8 cellular contexts compared by ENCODE assay signal in the genomic region with DNA sequence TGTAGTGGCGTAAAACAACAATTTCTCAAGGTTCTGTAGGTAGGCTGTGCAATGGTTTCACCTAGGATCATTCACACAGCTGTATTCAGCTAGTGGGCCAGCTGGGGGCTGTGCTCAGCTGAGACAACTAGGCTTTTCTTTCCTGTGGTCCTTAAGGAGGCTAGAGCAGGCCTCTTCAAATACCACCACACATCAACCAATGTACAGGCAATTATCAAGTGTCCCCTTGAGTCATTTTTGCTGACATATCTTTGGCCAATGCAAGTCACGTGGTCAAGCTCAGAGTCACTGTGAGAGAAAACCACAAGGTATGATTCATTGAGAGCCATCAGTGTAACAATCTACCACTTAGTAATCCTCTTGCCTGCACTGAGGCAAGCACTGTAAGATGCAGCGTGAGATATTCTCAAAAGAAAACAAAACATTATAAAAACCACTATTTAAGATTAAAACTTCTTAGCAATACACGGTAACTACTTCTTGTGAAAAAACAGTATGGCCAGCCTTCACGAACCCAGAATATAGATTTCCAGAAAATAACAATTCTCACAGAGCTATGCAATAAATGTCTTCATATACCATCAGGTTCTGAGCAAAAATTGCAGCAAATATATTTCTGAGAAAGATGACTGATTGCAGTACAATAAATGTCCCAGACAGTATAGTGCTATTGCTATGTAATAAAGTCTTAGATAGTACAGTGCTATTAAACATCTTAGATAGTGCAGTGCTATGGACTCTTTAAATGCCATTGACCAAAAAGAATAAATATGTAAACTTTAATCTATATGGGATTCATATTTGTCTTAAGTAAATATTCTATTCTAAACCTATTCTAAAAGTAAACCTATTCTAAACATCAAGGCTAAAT. TPM values are rescaled to one million over a fixed set of nuclear protein-coding genes. Genes with fewer than 3 reads are reported as not detected.
A peak's percentile ranks its signal among the peaks of the same experiment; 100 is the strongest.
DNase-seq lines count a peak whose midpoint lies in the region; ATAC-seq and TF ChIP-seq lines count a peak whose summit lies in the region.

No MANE protein-coding gene starts in this region.

- no peaks in the 10 kb centered on the region for H3K27me3 Mint-ChIP-seq in CD8-positive, alpha-beta T cell (ENCODE audit: low read depth)
- no peaks in the 10 kb centered on the region for H3K27me3 Mint-ChIP-seq in T-cell

- no peak overlapping the region for H3K27ac ChIP-seq in CD8-positive, alpha-beta T cell (ENCODE audit: low read depth, low read length)
- no peak overlapping the region for H3K27ac ChIP-seq in testis

- H3K36me3 ChIP-seq in CD8-positive, alpha-beta T cell (ENCODE audit: insufficient read depth, low read length): no peaks in the 10 kb centered on the region
- no peaks in the 10 kb centered on the region for H3K36me3 ChIP-seq in testis (ENCODE audit: low read depth, missing control alignments)

- no peak overlapping the region for H3K4me3 ChIP-seq in CD8-positive, alpha-beta T cell (ENCODE audit: low read depth, low read length)
- H3K4me3 ChIP-seq in testis: no peak overlapping the region

- H3K36me3 Mint-ChIP-seq in CD8-positive, alpha-beta T cell: peaks cover 16% of the 10 kb centered on the region
- peaks cover 17% of the 10 kb centered on the region for H3K36me3 Mint-ChIP-seq in T-cell

- CTCF ChIA-PET in CD8-positive, alpha-beta T cell (lab: Charles Lee): no interaction called here
- CTCF ChIA-PET in T-cell (lab: Charles Lee): interaction anchor here in 1 of 2 donors (1.3 kb wide), 1 partner anchor 969 kb away, joined by 4 read pairs; no protein-coding TSS in a partner anchor

- no peak for TF ChIP-seq POLR2A in testis (IDR thresholded peaks at IDR 0.05)

- intact Hi-C loops in CD8-positive, alpha-beta T cell (cut with DNase I, micrococcal nuclease): no loop called here
- intact Hi-C loops in testis (cut with DNase I; ENCODE audit: low total_unique reads): no loop called here

- no peak overlapping the region for H3K4me3 Mint-ChIP-seq in CD8-positive, alpha-beta T cell
- H3K4me3 Mint-ChIP-seq in T-cell: no peak overlapping the region

- 85 to 92% methylated on average over 5 of the region's 5 CpGs for WGBS in testis, 2 donors

- no peaks in the 10 kb centered on the region for H3K9me3 ChIP-seq in CD8-positive, alpha-beta T cell (ENCODE audit: low read length)
- H3K9me3 ChIP-seq in testis: no peaks in the 10 kb centered on the region

- POLR2A ChIA-PET in CD8-positive, alpha-beta T cell (lab: Charles Lee): no interaction called here
- POLR2A ChIA-PET in T-cell (lab: Charles Lee): no interaction called here

- no peaks in the 10 kb centered on the region for H3K9me3 Mint-ChIP-seq in CD8-positive, alpha-beta T cell
- no peaks in the 10 kb centered on the region for H3K9me3 Mint-ChIP-seq in T-cell

- H3K4me1 ChIP-seq in CD8-positive, alpha-beta T cell (ENCODE audit: insufficient read depth, low read length): no peaks in the 10 kb centered on the region
- no peaks in the 10 kb centered on the region for H3K4me1 ChIP-seq in testis

- H3K27me3 ChIP-seq in CD8-positive, alpha-beta T cell (ENCODE audit: insufficient read depth, low read length): no peaks in the 10 kb centered on the region
- no peaks in the 10 kb centered on the region for H3K27me3 ChIP-seq in testis

- no peak overlapping the region for H3K27ac Mint-ChIP-seq in CD8-positive, alpha-beta T cell
- peak overlapping the region; percentile 30 to 47 for H3K27ac Mint-ChIP-seq in T-cell

- ATAC-seq in CD8-positive, alpha-beta T cell: peak; percentile 85
- ATAC-seq in HG02973 (IDR thresholded peaks at IDR 0.05; ENCODE audit: unreplicated experiment) (peak; percentile 44), T-cell (replicated peaks in 1 of 4) (peak; percentile 57 to 94 (median 88)), GM19023 (IDR thresholded peaks at IDR 0.05; ENCODE audit: unreplicated experiment) (no peak)

- H3K4me1 Mint-ChIP-seq in CD8-positive, alpha-beta T cell (ENCODE audit: low read depth): peaks cover 13% of the 10 kb centered on the region
- H3K4me1 Mint-ChIP-seq in T-cell: peaks cover 9 to 20% (median 18%) of the 10 kb centered on the region in 3 donors

- no peak for TF ChIP-seq CTCF in CD8-positive, alpha-beta T cell (IDR thresholded peaks at IDR 0.05)
- no peak for TF ChIP-seq CTCF in testis (IDR thresholded peaks at IDR 0.05)

- peak in 5 of 7 experiments; percentile 9 to 53 (median 41) for DNase-seq in CD8-positive, alpha-beta T cell
- DNase-seq in T-cell: peak in 22 of 34 experiments; percentile 1 to 35 (median 10)
- DNase-seq in central memory CD4-positive, alpha-beta T cell: peak; percentile 2
- peak; percentile 44 for DNase-seq in stimulated activated CD4-positive, alpha-beta T cell treated with anti-CD3 and anti-CD28 coated beads, Interleukin-4, amount 100 ng/mL, for 24 hours
- DNase-seq in NCI-H2171 treated with DMSO at 0.1 percent for 48 hours (lab: John Stamatoyannopoulos, UW): no peak
- DNase-seq in testis: no peak

RNA-seq across cellular contexts. Expression of a gene that starts 55.3 kb away (rescaled TPM):
- total RNA-seq in CD8-positive, alpha-beta T cell: 1 to 10 TPM; 5.3 to 7.7 TPM
- total RNA-seq in T-cell: 10 to 100 TPM in 3 of 5 donors, 1 to 10 TPM in 2; 7.4 to 14.4 (median 11.5) TPM
- 10 to 100 TPM; 21.4 to 29.0 TPM for total RNA-seq in testis
- 24.0 TPM for polyA plus RNA-seq in testis (ENCODE audit: insufficient read depth, low read depth, low replicate concordance)

RNA-seq across cellular contexts. Expression of a gene that starts 55.7 kb away (rescaled TPM):
- 10 to 100 TPM; 11.1 to 13.6 TPM for total RNA-seq in CD8-positive, alpha-beta T cell
- total RNA-seq in T-cell (10 to 100 TPM; 11.4 to 16.6 (median 15.6) TPM), testis (10 to 100 TPM; 33.4 to 44.2 TPM)
- polyA plus RNA-seq in testis (ENCODE audit: insufficient read depth, low read depth, low replicate concordance): 35.1 TPM

Comparison
In these comparisons a context has a peak if more than half of its experiments do, and no peak if none do; other contexts are left out.
1. DNase-seq: peak in CD8-positive, alpha-beta T cell (5 of 7), T-cell (22 of 34), central memory CD4-positive, alpha-beta T cell (single experiment) and stimulated activated CD4-positive, alpha-beta T cell treated with anti-CD3 and anti-CD28 coated beads, Interleukin-4, amount 100 ng/mL, for 24 hours (single experiment); none in NCI-H2171 treated with DMSO at 0.1 percent for 48 hours (single experiment) and testis (single experiment).